12 cellular contexts compared by ENCODE assay signal in genomic region chr16:57166951-57167350, GRCh38. TPM values are rescaled to one million over a fixed set of nuclear protein-coding genes. Genes with fewer than 3 reads are reported as not detected.
A peak's percentile ranks its signal among the peaks of the same experiment; 100 is the strongest.
DNase-seq lines count a peak whose midpoint lies in the region; ATAC-seq and TF ChIP-seq lines count a peak whose summit lies in the region.
"Had no signal": no experiment of that assay in that cellular context is flagged by ENCODE, and none has a peak within 500 bp of the region (broad histone marks: within the 10 kb centered on the region; RNA-seq: fewer than 3 reads in every experiment).

No MANE protein-coding gene starts in this region.

- H3K4me1 Mint-ChIP-seq in immature natural killer cell = peaks cover 2 to 6% of the 10 kb centered on the region in 2 donors
- peaks cover 37% of the 10 kb centered on the region for H3K4me1 Mint-ChIP-seq in nephron progenitor cell

- TF ChIP-seq CTCF in mucosa of descending colon (IDR thresholded peaks at IDR 0.05) (no peak), nephron progenitor cell (IDR thresholded peaks at IDR 0.05) (no peak)

- peaks cover 3% of the 10 kb centered on the region for H3K36me3 ChIP-seq in mucosa of descending colon (ENCODE audit: low read depth)
- H3K36me3 ChIP-seq: uterus had no signal

- H3K27me3 Mint-ChIP-seq in immature natural killer cell (ENCODE audit: low read depth in 3 of 3) = no peaks in the 10 kb centered on the region
- H3K27me3 Mint-ChIP-seq in nephron progenitor cell (ENCODE audit: low read depth, poor library complexity) = peaks cover 4% of the 10 kb centered on the region
- H3K27me3 Mint-ChIP-seq: activated T-cell treated with anti-CD3 and anti-CD28 coated beads, Interleukin-2, amount 50 U/mL, for 24 hours had no signal

- H3K36me3 Mint-ChIP-seq in immature natural killer cell = peaks cover 22 to 46% (median 23%) of the 10 kb centered on the region in 3 donors
- peaks cover 68% of the 10 kb centered on the region for H3K36me3 Mint-ChIP-seq in nephron progenitor cell (ENCODE audit: low read depth)

- H3K9me3 Mint-ChIP-seq in immature natural killer cell = no peaks in the 10 kb centered on the region
- H3K9me3 Mint-ChIP-seq in nephron progenitor cell = no peaks in the 10 kb centered on the region
- H3K9me3 Mint-ChIP-seq: activated T-cell treated with anti-CD3 and anti-CD28 coated beads, Interleukin-2, amount 50 U/mL, for 24 hours had no signal

- intact Hi-C loops in mucosa of descending colon (cut with DNase I, micrococcal nuclease) = loop anchor here in 1 of 2 donors (10.0 kb wide), 1 partner anchor 82 kb away; no protein-coding TSS in a partner anchor

- H3K27ac Mint-ChIP-seq in immature natural killer cell (no peak overlapping the region), nephron progenitor cell (no peak overlapping the region)
- H3K27ac Mint-ChIP-seq: activated T-cell treated with anti-CD3 and anti-CD28 coated beads, Interleukin-2, amount 50 U/mL, for 24 hours had no signal

- no peak overlapping the region for H3K4me3 Mint-ChIP-seq in immature natural killer cell
- no peak overlapping the region for H3K4me3 Mint-ChIP-seq in nephron progenitor cell
- H3K4me3 Mint-ChIP-seq: activated T-cell treated with anti-CD3 and anti-CD28 coated beads, Interleukin-2, amount 50 U/mL, for 24 hours had no signal

- no peaks in the 10 kb centered on the region for H3K9me3 ChIP-seq in mucosa of descending colon
- H3K9me3 ChIP-seq: Peyer's patch, uterus had no signal

- ATAC-seq in mucosa of descending colon = peak; percentile 31
- ATAC-seq in SK-N-SH treated with all-trans-retinoic acid at 6 μM for 48 hours = no peak

- H3K4me3 ChIP-seq in mucosa of descending colon = no peak overlapping the region
- H3K4me3 ChIP-seq: Peyer's patch, uterus had no signal

- DNase-seq in CD1c-positive myeloid dendritic cell (ENCODE audit: extremely low spot score) (peak; percentile 60), NOMO-1 treated with DMSO at 0.1 percent for 48 hours (lab: John Stamatoyannopoulos, UW; ENCODE audit: unreplicated experiment) (peak; percentile 54), fibroblast of gingiva (ENCODE audit: low read depth) (peak; percentile 63), mucosa of descending colon (no peak), immature natural killer cell (no peak), nephron progenitor cell (no peak), occipital lobe (lab: John Stamatoyannopoulos, UW) (no peak)
- DNase-seq: activated T-cell treated with anti-CD3 and anti-CD28 coated beads, Interleukin-2, amount 50 U/mL, for 24 hours; NCI-H1930; Peyer's patch; uterus had no signal

- H3K4me1 ChIP-seq in mucosa of descending colon (ENCODE audit: low read depth) = no peaks in the 10 kb centered on the region
- H3K4me1 ChIP-seq: Peyer's patch, uterus had no signal

TF ChIP-seq in SK-N-SH treated with all-trans-retinoic acid at 6 μM for 48 hours, 23 proteins besides CTCF, POLR2A, EP300 and RAD21:
- no peak for TF ChIP-seq ZC3H10 (CRISPR knock-in tag; IDR thresholded peaks at IDR 0.05)
- no peak for TF ChIP-seq ZFP30 (CRISPR knock-in tag; IDR thresholded peaks at IDR 0.05)
- no peak for TF ChIP-seq GLIS3 (CRISPR knock-in tag; IDR thresholded peaks at IDR 0.05)
- TF ChIP-seq CSRNP3 (CRISPR knock-in tag; IDR thresholded peaks at IDR 0.05) = no peak
- TF ChIP-seq POU6F1 (CRISPR knock-in tag; IDR thresholded peaks at IDR 0.05; ENCODE audit: borderline replicate concordance, low read depth) = no peak
- TF ChIP-seq ISL1 (CRISPR knock-in tag; IDR thresholded peaks at IDR 0.05) = no peak
- TF ChIP-seq ZNF70 (CRISPR knock-in tag; IDR thresholded peaks at IDR 0.05) = no peak
- no peak for TF ChIP-seq ZNF565 (CRISPR knock-in tag; conservative IDR thresholded peaks at IDR 0.05; ENCODE audit: low read depth)
- TF ChIP-seq PATZ1 (CRISPR knock-in tag; IDR thresholded peaks at IDR 0.05; ENCODE audit: borderline replicate concordance) = no peak
- no peak for TF ChIP-seq OSR1 (CRISPR knock-in tag; IDR thresholded peaks at IDR 0.05)
- no peak for TF ChIP-seq TCF4 (CRISPR knock-in tag; IDR thresholded peaks at IDR 0.05; ENCODE audit: borderline replicate concordance)
- no peak for TF ChIP-seq SNAI2 (CRISPR knock-in tag; IDR thresholded peaks at IDR 0.05)
- no peak for TF ChIP-seq RARB (CRISPR knock-in tag; IDR thresholded peaks at IDR 0.05)
- TF ChIP-seq ZNF8 (CRISPR knock-in tag; IDR thresholded peaks at IDR 0.05) = no peak
- TF ChIP-seq ARNTL (CRISPR knock-in tag; IDR thresholded peaks at IDR 0.05; ENCODE audit: borderline replicate concordance, low read depth) = no peak

RNA-seq across cellular contexts. Expression of gene PSME3IP1, which starts 18.9 kb away (rescaled TPM):
- total RNA-seq in mucosa of descending colon (100 to 1,000 TPM in 2 of 3 donors, 10 to 100 TPM in 1; 97.9 to 138 (median 114) TPM), occipital lobe (104 TPM)
- 10 to 100 TPM; 79.0 to 91.7 (median 88.9) TPM for polyA plus RNA-seq in immature natural killer cell

RNA-seq across cellular contexts. Expression of gene RSPRY1, which starts 19.2 kb away (rescaled TPM):
- total RNA-seq in mucosa of descending colon (10 to 100 TPM; 40.6 to 44.1 (median 42.0) TPM), occipital lobe (75.5 TPM)
- 10 to 100 TPM; 22.5 to 31.8 (median 24.7) TPM for polyA plus RNA-seq in immature natural killer cell

Comparison
In these comparisons a context has a peak if more than half of its experiments do, and no peak if none do; other contexts are left out.
1. DNase-seq: peak in CD1c-positive myeloid dendritic cell (single experiment), NOMO-1 treated with DMSO at 0.1 percent for 48 hours (single experiment) and fibroblast of gingiva (single experiment); none in mucosa of descending colon (0 of 3), immature natural killer cell (0 of 3), nephron progenitor cell (single experiment) and occipital lobe (single experiment).